ENCODE assay signal across 33 cellular contexts in genomic region chr9:94533601-94534000, GRCh38. TPM values are rescaled to one million over a fixed set of nuclear protein-coding genes. Genes with fewer than 3 reads are reported as not detected.
"Had no signal": no experiment of that assay in that cellular context is flagged by ENCODE, and none has a peak within 500 bp of the region (broad histone marks: within the 10 kb centered on the region; RNA-seq: fewer than 3 reads in every experiment).

No MANE protein-coding gene starts in this region.

- H3K9me3 Mint-ChIP-seq: activated CD4-positive, alpha-beta memory T cell treated with anti-CD3 and anti-CD28 coated beads, Interleukin-2, amount 10 ng/mL, durations not matched to agents 7 days and 5 days; activated CD4-positive, alpha-beta T cell treated with anti-CD3 and anti-CD28 coated beads, Interleukin-2, amount 10 ng/mL, durations not matched to agents 24 days and 14 days; activated T-cell treated with anti-CD3 and anti-CD28 coated beads, Interleukin-2, amount 50 U/mL, for 4 hours; activated T-helper 17 cell treated with anti-CD3 and anti-CD28 coated beads, Interleukin-2, amount 50 U/mL, for 72 hours; central memory CD8-positive, alpha-beta T cell; T-helper 2 cell treated with Interferon-gamma antibody and Interleukin-4, amounts not matched to agents 5 μg/mL and 100 μg/mL, for 36 hours had no signal

- H3K36me3 ChIP-seq: brain microvascular endothelial cell, esophagus squamous epithelium, gastroesophageal sphincter had no signal

- H3K27ac ChIP-seq: brain microvascular endothelial cell, epithelial cell of prostate, esophagus squamous epithelium, gastroesophageal sphincter had no signal

- H3K27ac Mint-ChIP-seq: activated CD4-positive, alpha-beta memory T cell treated with anti-CD3 and anti-CD28 coated beads, Interleukin-2, amount 10 ng/mL, durations not matched to agents 7 days and 5 days; activated CD4-positive, alpha-beta T cell treated with anti-CD3 and anti-CD28 coated beads for 36 hours; activated CD4-positive, alpha-beta T cell treated with anti-CD3 and anti-CD28 coated beads, Interleukin-2, amount 10 ng/mL, durations not matched to agents 24 days and 14 days; activated naive CD8-positive, alpha-beta T cell; activated T-helper 17 cell treated with anti-CD3 and anti-CD28 coated beads, Interleukin-2, amount 50 U/mL, for 72 hours; T-helper 17 cell; T-helper 2 cell treated with Interferon-gamma antibody and Interleukin-4, amounts not matched to agents 5 μg/mL and 100 μg/mL, for 36 hours had no signal

- ATAC-seq: activated CD4-positive, alpha-beta T cell treated with anti-CD3 and anti-CD28 coated beads for 36 hours; activated T-cell treated with anti-CD3 and anti-CD28 coated beads, Interleukin-2, amount 50 U/mL, for 4 hours; activated T-helper 17 cell treated with anti-CD3 and anti-CD28 coated beads, Interleukin-2, amount 50 U/mL, for 72 hours; gastroesophageal sphincter; T-helper 17 cell had no signal

- H3K36me3 Mint-ChIP-seq: activated naive CD8-positive, alpha-beta T cell had no signal

- H3K9me3 ChIP-seq: esophagus squamous epithelium, gastroesophageal sphincter had no signal

- FAIRE-seq: astrocyte, bronchial epithelial cell, endometrium, endothelial cell of umbilical vein had no signal

- H3K4me3 ChIP-seq: esophagus squamous epithelium, gastroesophageal sphincter had no signal

- H3K4me3 Mint-ChIP-seq: activated CD4-positive, alpha-beta memory T cell treated with anti-CD3 and anti-CD28 coated beads, Interleukin-2, amount 10 ng/mL, durations not matched to agents 7 days and 5 days; activated CD4-positive, alpha-beta T cell treated with anti-CD3 and anti-CD28 coated beads for 36 hours; activated CD4-positive, alpha-beta T cell treated with anti-CD3 and anti-CD28 coated beads, Interleukin-2, amount 10 ng/mL, durations not matched to agents 24 days and 14 days; activated naive CD8-positive, alpha-beta T cell; activated T-cell treated with anti-CD3 and anti-CD28 coated beads, Interleukin-2, amount 50 U/mL, for 4 hours; activated T-helper 17 cell treated with anti-CD3 and anti-CD28 coated beads, Interleukin-2, amount 50 U/mL, for 72 hours; central memory CD8-positive, alpha-beta T cell; T-helper 17 cell; T-helper 2 cell treated with Interferon-gamma antibody and Interleukin-4, amounts not matched to agents 5 μg/mL and 100 μg/mL, for 36 hours had no signal

- DNase-seq: activated CD4-positive, alpha-beta memory T cell treated with anti-CD3 and anti-CD28 coated beads, Interleukin-2, amount 10 ng/mL, durations not matched to agents 7 days and 5 days; activated CD4-positive, alpha-beta T cell treated with anti-CD3 and anti-CD28 coated beads for 36 hours; activated CD4-positive, alpha-beta T cell treated with anti-CD3 and anti-CD28 coated beads, Interleukin-2, amount 10 ng/mL, durations not matched to agents 24 days and 14 days; activated CD4-positive, CD25-positive, alpha-beta regulatory T cell; activated CD4-positive, CD25-positive, alpha-beta regulatory T cell treated with anti-CD3 and anti-CD28 coated beads, Interleukin-2, amount 50 U/mL, for 72 hours; activated effector memory CD4-positive, alpha-beta T cell treated with Interleukin-2 at 50 U/mL for 16 hours; activated gamma-delta T cell treated with Interleukin-2 at 50 U/mL for 16 hours; activated naive CD4-positive, alpha-beta T cell treated with anti-CD3 and anti-CD28 coated beads, Interleukin-2, amount 50 U/mL, for 16 hours; activated naive CD4-positive, alpha-beta T cell treated with Interleukin-2 at 50 U/mL for 16 hours; activated T-cell treated with anti-CD3 and anti-CD28 coated beads, Interleukin-2, amount 50 U/mL, for 4 hours; amniotic stem cell; anterior cingulate cortex; brain microvascular endothelial cell; cortex of kidney; dermis blood vessel endothelial cell; effector CD4-positive, alpha-beta T cell; esophagus squamous epithelium; foreskin melanocyte; T-helper 1 cell; T-helper 17 cell; T1000 had no signal

- H3K27me3 Mint-ChIP-seq: activated CD4-positive, alpha-beta T cell treated with anti-CD3 and anti-CD28 coated beads, Interleukin-2, amount 10 ng/mL, durations not matched to agents 24 days and 14 days had no signal

- H3K4me1 Mint-ChIP-seq: activated CD4-positive, alpha-beta memory T cell treated with anti-CD3 and anti-CD28 coated beads, Interleukin-2, amount 10 ng/mL, durations not matched to agents 7 days and 5 days; activated CD4-positive, alpha-beta T cell treated with anti-CD3 and anti-CD28 coated beads for 36 hours; activated CD4-positive, alpha-beta T cell treated with anti-CD3 and anti-CD28 coated beads, Interleukin-2, amount 10 ng/mL, durations not matched to agents 24 days and 14 days; activated T-helper 17 cell treated with anti-CD3 and anti-CD28 coated beads, Interleukin-2, amount 50 U/mL, for 72 hours; central memory CD8-positive, alpha-beta T cell; T-helper 17 cell had no signal

- H3K4me1 ChIP-seq: esophagus squamous epithelium, gastroesophageal sphincter had no signal

- H3K27me3 ChIP-seq: brain microvascular endothelial cell had no signal

RNA-seq across cellular contexts. Expression of gene PCAT7, which starts 21.3 kb away (rescaled TPM):
- total RNA-seq: activated CD4-positive, alpha-beta memory T cell treated with anti-CD3 and anti-CD28 coated beads, Interleukin-2, amount 10 ng/mL, durations not matched to agents 7 days and 5 days; activated CD4-positive, alpha-beta T cell treated with anti-CD3 and anti-CD28 coated beads for 36 hours; activated CD4-positive, alpha-beta T cell treated with anti-CD3 and anti-CD28 coated beads, Interleukin-2, amount 10 ng/mL, durations not matched to agents 24 days and 14 days; activated T-cell treated with anti-CD3 and anti-CD28 coated beads, Interleukin-2, amount 50 U/mL, for 4 hours; activated T-helper 17 cell treated with anti-CD3 and anti-CD28 coated beads, Interleukin-2, amount 50 U/mL, for 72 hours; bronchial epithelial cell; cerebellum; dermis blood vessel endothelial cell; endothelial cell of umbilical vein; esophagus squamous epithelium; gastroesophageal sphincter; glomerular endothelial cell; T-helper 17 cell had no signal
- polyA plus RNA-seq: endothelial cell of umbilical vein had no signal
